In genomic region chr5:172558076-172558990, GRCh38 we compare ENCODE assay signal across 9 cellular contexts.
DNase-seq lines count a peak whose midpoint lies in the region; ATAC-seq and TF ChIP-seq lines count a peak whose summit lies in the region.
"Had no signal": no experiment of that assay in that cellular context is flagged by ENCODE, and none has a peak within 500 bp of the region (broad histone marks: within the 10 kb centered on the region; RNA-seq: fewer than 3 reads in every experiment).

No MANE protein-coding gene starts in this region.

- H3K4me1 ChIP-seq in adrenal gland (replicated peaks in 1 of 2) (peaks cover 30 to 44% of the 10 kb centered on the region in 2 donors), parathyroid adenoma (no peaks in the 10 kb centered on the region), upper lobe of left lung (peaks cover 5 to 23% (median 12%) of the 10 kb centered on the region in 4 donors)

- H3K4me3 ChIP-seq in adrenal gland (peak overlapping the region in 1 of 4 donors; percentile 24), fibroblast of mammary gland (ENCODE audit: control insufficient read depth, low read depth, low read length) (peak overlapping the region; percentile 27), parathyroid adenoma (ENCODE audit: low read depth, low read length) (no peak overlapping the region), upper lobe of left lung (no peak overlapping the region)

- ATAC-seq in upper lobe of left lung (ENCODE audit: low FRiP score in 2 of 2) = peak; percentile 5 to 7

- H3K79me2 ChIP-seq in parathyroid adenoma = no peaks in the 10 kb centered on the region

- no peaks in the 10 kb centered on the region for H3K36me3 ChIP-seq in adrenal gland (replicated peaks in 1 of 2)
- no peaks in the 10 kb centered on the region for H3K36me3 ChIP-seq in parathyroid adenoma (ENCODE audit: control insufficient read depth, insufficient read depth, low read length)
- H3K36me3 ChIP-seq in upper lobe of left lung = no peaks in the 10 kb centered on the region

- H3K9me3 ChIP-seq in adrenal gland (replicated peaks in 1 of 3) = no peaks in the 10 kb centered on the region
- no peaks in the 10 kb centered on the region for H3K9me3 ChIP-seq in parathyroid adenoma (ENCODE audit: control insufficient read depth, low read length)
- H3K9me3 ChIP-seq in upper lobe of left lung = no peaks in the 10 kb centered on the region

- H3K4me2 ChIP-seq in parathyroid adenoma (ENCODE audit: low read length) = peak overlapping the region; percentile 53

- TF ChIP-seq EP300 in upper lobe of left lung (IDR thresholded peaks at IDR 0.05) = no peak

- 65 to 82% (median 76%) methylated on average over 16 to 17 of the region's 17 CpGs for WGBS in adrenal gland, 4 donors
- WGBS in upper lobe of left lung, 2 donors = 70 to 82% methylated on average over 15 to 17 of the region's 17 CpGs

- H2AFZ ChIP-seq in parathyroid adenoma = peak overlapping the region; percentile 45

- TF ChIP-seq POLR2A in adrenal gland (IDR thresholded peaks at IDR 0.05) (no peak), upper lobe of left lung (IDR thresholded peaks at IDR 0.05) (no peak)

- no peaks in the 10 kb centered on the region for H3K27me3 ChIP-seq in adrenal gland
- H3K27me3 ChIP-seq in parathyroid adenoma (ENCODE audit: control insufficient read depth, insufficient read depth, low read length) = no peaks in the 10 kb centered on the region
- no peaks in the 10 kb centered on the region for H3K27me3 ChIP-seq in upper lobe of left lung

- H3K9ac ChIP-seq in parathyroid adenoma = no peak overlapping the region

- TF ChIP-seq CTCF in adrenal gland (IDR thresholded peaks at IDR 0.05) (no peak), fibroblast of mammary gland (conservative IDR thresholded peaks at IDR 0.05; ENCODE audit: control insufficient read depth, insufficient read depth, low read depth, low read length) (no peak), parathyroid adenoma (IDR thresholded peaks at IDR 0.05) (no peak), upper lobe of left lung (IDR thresholded peaks at IDR 0.05) (no peak)

- intact Hi-C loops in adrenal gland (cut with DNase I) = no loop called here

- no peak for DNase-seq in adrenal gland
- no peak for DNase-seq in fibroblast of mammary gland (ENCODE audit: low read depth)
- peak in 1 of 2 donors; percentile 40 for DNase-seq in upper lobe of left lung
- no peak for DNase-seq in activated gamma-delta T cell treated with Interleukin-2 at 50 U/mL for 16 hours
- no peak for DNase-seq in glomerular visceral epithelial cell (ENCODE audit: extremely low spot score)
- DNase-seq in cerebellar nuclear complex (lab: John Stamatoyannopoulos, UW) = no peak
- DNase-seq: NCI-H1092, RPMI8226 had no signal

- H3K27ac ChIP-seq in adrenal gland (peak overlapping the region in 4 of 5 donors; percentile 44 to 91 (median 66)), parathyroid adenoma (no peak overlapping the region), upper lobe of left lung (peak overlapping the region in 3 of 4 donors; percentile 27 to 66 (median 48))
